Comparison of ENCODE assay signal across 11 cellular contexts in genomic region chr7:28958946-28959417, GRCh38. TPM values are rescaled to one million over a fixed set of nuclear protein-coding genes. Genes with fewer than 3 reads are reported as not detected.
DNase-seq lines count a peak whose midpoint lies in the region; ATAC-seq, FAIRE-seq and TF ChIP-seq lines count a peak whose summit lies in the region.
"Had no signal": no experiment of that assay in that cellular context is flagged by ENCODE, and none has a peak within 500 bp of the region (broad histone marks: within the 10 kb centered on the region; RNA-seq: fewer than 3 reads in every experiment).

No MANE protein-coding gene starts in this region.

- in situ Hi-C loops in brain microvascular endothelial cell (cut with HindIII; ENCODE audit: low pct_ligation_motif_present, low sequenced_read_pairs): no loop called here

- DNase-seq in H9 (no peak), brain microvascular endothelial cell (no peak), left lung (no peak), small intestine (peak; percentile 6), pons (ENCODE audit: low spot score) (no peak), COR-L47 (lab: John Stamatoyannopoulos, UW) (no peak)
- DNase-seq: MV-4-11, NCI-H748 treated with DMSO at 0.1 percent for 48 hours had no signal

- FAIRE-seq in small intestine (lab: Jason Lieb, UNC): no peak

- H3K79me2 ChIP-seq in H9 (ENCODE audit: insufficient read depth, low read length): no peaks in the 10 kb centered on the region

- H2AFZ ChIP-seq in H9 (ENCODE audit: low read length): no peak overlapping the region

- no peak overlapping the region for H3K4ac ChIP-seq in H9 (ENCODE audit: low read depth, low read length)

- H3K36me3 ChIP-seq in brain microvascular endothelial cell (replicated peaks) (no peaks in the 10 kb centered on the region), left lung (no peaks in the 10 kb centered on the region), small intestine (ENCODE audit: control insufficient read depth in 2 of 2, insufficient read depth in 2 of 2, low read length in 2 of 2) (no peaks in the 10 kb centered on the region)
- H3K36me3 ChIP-seq: neutrophil had no signal

- TF ChIP-seq CTCF in H9 (conservative IDR thresholded peaks at IDR 0.05) (no peak), brain microvascular endothelial cell (IDR thresholded peaks at IDR 0.05; ENCODE audit: low read depth, low read length, missing control alignments) (no peak), left lung (IDR thresholded peaks at IDR 0.05) (no peak)

- no peak overlapping the region for H2BK15ac ChIP-seq in H9 (ENCODE audit: low read depth, low read length)

- H3K4me1 ChIP-seq in H9 (ENCODE audit: insufficient read depth, low read length): peaks cover 10% of the 10 kb centered on the region; the same call in 1 of the 2 replicates
- H3K4me1 ChIP-seq in left lung: peaks cover 32 to 41% of the 10 kb centered on the region in 2 donors
- peaks cover 0 to 2% of the 10 kb centered on the region in 2 donors for H3K4me1 ChIP-seq in small intestine (ENCODE audit: control insufficient read depth in 2 of 2, insufficient read depth in 1 of 2, low read depth in 1 of 2, low read length in 1 of 2)

- H3K36me3 Mint-ChIP-seq in H9 (ENCODE audit: insufficient read depth in 1 of 3, low read depth in 3 of 3): peaks cover 0 to 6% (median 2%) of the 10 kb centered on the region in 3 experiments; a peak in 4 of 7 replicates

- H3K4me3 ChIP-seq in brain microvascular endothelial cell (ENCODE audit: low read depth, low read length) (peak overlapping the region; percentile 50), left lung (peak overlapping the region; percentile 40 to 43), small intestine (ENCODE audit: low read depth in 1 of 2, low read length in 2 of 2) (no peak overlapping the region)

- H3K27ac ChIP-seq in H9 (ENCODE audit: insufficient read length, low read depth, low read length) (no peak overlapping the region), brain microvascular endothelial cell (no peak overlapping the region), left lung (peak overlapping the region in 1 of 2 donors; percentile 23), small intestine (ENCODE audit: low read depth in 1 of 2, low read length in 1 of 2) (no peak overlapping the region)
- H3K27ac ChIP-seq: neutrophil had no signal

- H3K27ac Mint-ChIP-seq in H9: peak overlapping the region in 1 of 3 experiments; percentile 11; a peak in 1 of 7 replicates

- H3K79me1 ChIP-seq in H9 (ENCODE audit: insufficient read depth, low read depth, low read length, poor library complexity, severe bottlenecking): no peaks in the 10 kb centered on the region

- peak overlapping the region; percentile 66 to 82 for H3K4me3 Mint-ChIP-seq in H9

- peaks cover 0 to 7% of the 10 kb centered on the region in 2 experiments; a peak in 1 of 5 replicates for H3K9me3 Mint-ChIP-seq in H9

- no peak overlapping the region for H4K5ac ChIP-seq in H9 (ENCODE audit: insufficient read length, low read depth, low read length)

- H2AK5ac ChIP-seq in H9 (ENCODE audit: insufficient read length, low read length): no peak overlapping the region

- H3K4me1 Mint-ChIP-seq in H9: peaks cover 35 to 39% of the 10 kb centered on the region in 2 experiments

- no peak overlapping the region for H3T11ph ChIP-seq in H9 (ENCODE audit: low read length)

- H3K4me2 ChIP-seq in H9 (ENCODE audit: insufficient read depth, insufficient read length, low read length): peak overlapping the region; percentile 53

- no peak overlapping the region for H2BK20ac ChIP-seq in H9 (ENCODE audit: low read depth, low read length, poor library complexity, severe bottlenecking)

- H3K27me3 Mint-ChIP-seq in H9 (ENCODE audit: low read depth): peaks cover 63% of the 10 kb centered on the region

- H4K8ac ChIP-seq in H9 (replicated peaks; ENCODE audit: insufficient read length, low read depth, low read length): no peak overlapping the region

- no peak overlapping the region for H4K91ac ChIP-seq in H9 (ENCODE audit: insufficient read length, low read depth, low read length)

- H2BK120ac ChIP-seq in H9 (ENCODE audit: low read depth, low read length, poor library complexity, severe bottlenecking): no peak overlapping the region

- peaks cover 35% of the 10 kb centered on the region for H3K23me2 ChIP-seq in H9 (ENCODE audit: insufficient read length, low read depth, low read length, poor library complexity, severe bottlenecking)

- no peak overlapping the region for H2BK12ac ChIP-seq in H9 (ENCODE audit: insufficient read length, low read depth, low read length)

- no peak overlapping the region for H3K18ac ChIP-seq in H9 (ENCODE audit: insufficient read length, low read depth, low read length)

- H3K9me3 ChIP-seq in H9 (ENCODE audit: control insufficient read depth, low read depth, low read length): no peaks in the 10 kb centered on the region
- H3K9me3 ChIP-seq in left lung: no peaks in the 10 kb centered on the region
- no peaks in the 10 kb centered on the region for H3K9me3 ChIP-seq in small intestine (ENCODE audit: control insufficient read depth, low read depth)
- H3K9me3 ChIP-seq: neutrophil had no signal

- ATAC-seq in left lung (no peak), HG03280 (IDR thresholded peaks at IDR 0.05; ENCODE audit: unreplicated experiment) (no peak), HG02970 (IDR thresholded peaks at IDR 0.05; ENCODE audit: low FRiP score, unreplicated experiment) (no peak)

- intact Hi-C loops in left lung (cut with DNase I): loop anchor here in 1 of 2 donors (10.0 kb wide), 1 partner anchor 146 kb away; no protein-coding TSS in a partner anchor

- no peak overlapping the region for H3K9ac ChIP-seq in H9 (ENCODE audit: extremely low read depth, insufficient read length, low read length)

- peaks cover 11% of the 10 kb centered on the region; the same call in 1 of the 2 replicates for H3K27me3 ChIP-seq in H9 (ENCODE audit: insufficient read depth, low read length)
- H3K27me3 ChIP-seq in brain microvascular endothelial cell (replicated peaks): peaks cover 21% of the 10 kb centered on the region
- H3K27me3 ChIP-seq in left lung: peaks cover 17 to 69% of the 10 kb centered on the region in 2 donors
- peaks cover 0 to 5% of the 10 kb centered on the region in 2 donors for H3K27me3 ChIP-seq in small intestine (ENCODE audit: control insufficient read depth in 2 of 2, insufficient read depth in 2 of 2, low read length in 2 of 2)

- no peak overlapping the region for H3K23ac ChIP-seq in H9 (ENCODE audit: insufficient read length, low read depth, low read length)

- H3K56ac ChIP-seq in H9 (ENCODE audit: insufficient read length, low read depth, low read length): no peak overlapping the region

- no peak overlapping the region for H2BK5ac ChIP-seq in H9 (ENCODE audit: insufficient read length, low read length)

- WGBS in H9 (ENCODE audit: extremely low coverage, insufficient read length, low lambda C conversion rate): no CpG with 5 or more reads among the region's 9 CpGs
- WGBS in small intestine, 3 donors: 48 to 61% (median 53%) methylated on average over 9 of the region's 9 CpGs

- H3K14ac ChIP-seq in H9 (ENCODE audit: insufficient read depth, low read length): no peak overlapping the region; the same call in 1 of the 2 replicates

- no peaks in the 10 kb centered on the region for H4K20me1 ChIP-seq in H9 (ENCODE audit: control insufficient read depth, insufficient read depth, insufficient read length)

RNA-seq across cellular contexts. Expression of gene TRIL, which starts 0.9 kb away (rescaled TPM):
- 3.1 and 3.3 TPM in 2 replicates for total RNA-seq in H9 (2021)
- total RNA-seq in left lung: 1 to 10 TPM; 2.9 to 6.9 TPM
- 1 to 10 TPM in 1 of 3 donors, under 1 TPM in 2; 0.22 to 2.7 (median 0.27) TPM for polyA plus RNA-seq in small intestine

Comparison
In these comparisons a context has a peak if more than half of its experiments do, and no peak if none do; other contexts are left out.
1. H3K4me3 ChIP-seq: peak in brain microvascular endothelial cell (single experiment) and left lung (2 of 2); none in small intestine (0 of 2).